Comparison of ENCODE assay signal across 1 cellular context in genomic region chr17:18933102-18934058, GRCh38.
TF ChIP-seq lines count a peak whose summit lies in the region.

No MANE protein-coding gene starts in this region.

TF ChIP-seq in SK-N-SH, 30 proteins besides CTCF, POLR2A, EP300 and RAD21 (continued from another document):
- TF ChIP-seq ZBTB33 (IDR thresholded peaks at IDR 0.05; ENCODE audit: borderline replicate concordance, low read depth) = no peak
- no peak for TF ChIP-seq TEAD4 (IDR thresholded peaks at IDR 0.05; ENCODE audit: borderline replicate concordance, insufficient read depth)
- no peak for TF ChIP-seq TCF12 (IDR thresholded peaks at IDR 0.05)
- no peak for TF ChIP-seq EZH2phosphoT487 (IDR thresholded peaks at IDR 0.05; ENCODE audit: borderline replicate concordance, low read depth)
- TF ChIP-seq NRF1 (IDR thresholded peaks at IDR 0.05; ENCODE audit: low read depth, low read length) = no peak
- no peak for TF ChIP-seq GATA2 (CRISPR knock-in tag; IDR thresholded peaks at IDR 0.05)
